In the genomic region with DNA sequence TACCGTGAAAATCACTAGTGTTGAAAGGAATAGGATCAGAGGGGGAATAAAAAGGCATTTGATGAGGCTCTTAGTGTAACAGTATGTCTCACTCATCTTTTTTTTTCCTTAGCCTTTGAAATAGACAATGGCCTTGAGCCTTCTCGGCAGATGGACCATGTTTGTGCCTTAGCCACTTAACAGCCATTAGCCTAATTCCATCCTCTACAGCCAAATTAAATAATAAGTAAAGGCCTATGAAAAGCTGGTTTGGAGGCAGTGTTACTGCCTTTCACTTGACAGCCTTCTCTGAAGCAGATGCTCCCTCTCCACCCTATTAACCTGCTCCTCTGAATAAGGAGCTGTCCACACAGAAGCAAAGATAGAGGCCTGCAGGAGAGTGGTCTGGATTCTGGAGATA, we compare ENCODE assay signal across 20 cellular contexts.
"Had no signal": no experiment of that assay in that cellular context is flagged by ENCODE, and none has a peak within 500 bp of the region (broad histone marks: within the 10 kb centered on the region; RNA-seq: fewer than 3 reads in every experiment).

No MANE protein-coding gene starts in this region.

- H3K27me3 ChIP-seq: colonic mucosa, foreskin keratinocyte, heart left ventricle, right lobe of liver, testis, tibial nerve had no signal

- H3K4me1 ChIP-seq: colonic mucosa, heart left ventricle, psoas muscle, right lobe of liver, testis had no signal

- H3K36me3 Mint-ChIP-seq: naive thymus-derived CD4-positive, alpha-beta T cell; stimulated activated naive B cell treated with anti-CD40 and anti-IgM and Interleukin-4, amounts not matched to agents 10 μg/mL and 1 μg/mL and 100 μg/mL, for 72 hours had no signal

- DNase-seq: colonic mucosa; dermis blood vessel endothelial cell; effector CD4-positive, alpha-beta T cell; endodermal cell; erythroblast; foreskin keratinocyte; heart left ventricle; hippocampal formation; kidney glomerular epithelial cell; mesendoderm; naive thymus-derived CD4-positive, alpha-beta T cell; nephron progenitor cell; psoas muscle; retina; right lobe of liver; stimulated activated CD4-positive, alpha-beta T cell treated with anti-CD3 and anti-CD28 coated beads, Interleukin-4, amount 100 ng/mL, for 24 hours; stimulated activated naive B cell treated with anti-CD40 and anti-IgM and Interleukin-4, amounts not matched to agents 10 μg/mL and 1 μg/mL and 100 μg/mL, for 72 hours; stimulated activated naive CD8-positive, alpha-beta T cell treated with anti-CD3 and anti-CD28 coated beads, Interleukin-15, amount 100 ng/mL, for 72 hours; testis had no signal

- H3K27ac Mint-ChIP-seq: endodermal cell; naive thymus-derived CD4-positive, alpha-beta T cell; nephron progenitor cell; stimulated activated naive B cell treated with anti-CD40 and anti-IgM and Interleukin-4, amounts not matched to agents 10 μg/mL and 1 μg/mL and 100 μg/mL, for 72 hours; stimulated activated naive CD8-positive, alpha-beta T cell treated with anti-CD3 and anti-CD28 coated beads, Interleukin-15, amount 100 ng/mL, for 72 hours had no signal

- H3K4me1 Mint-ChIP-seq: endodermal cell; naive thymus-derived CD4-positive, alpha-beta T cell; stimulated activated naive B cell treated with anti-CD40 and anti-IgM and Interleukin-4, amounts not matched to agents 10 μg/mL and 1 μg/mL and 100 μg/mL, for 72 hours; stimulated activated naive CD8-positive, alpha-beta T cell treated with anti-CD3 and anti-CD28 coated beads, Interleukin-15, amount 100 ng/mL, for 72 hours had no signal

- H3K4me3 ChIP-seq: colonic mucosa, heart left ventricle, psoas muscle, right lobe of liver, testis, tibial nerve had no signal

- H3K27me3 Mint-ChIP-seq: stimulated activated naive B cell treated with anti-CD40 and anti-IgM and Interleukin-4, amounts not matched to agents 10 μg/mL and 1 μg/mL and 100 μg/mL, for 72 hours; stimulated activated naive CD8-positive, alpha-beta T cell treated with anti-CD3 and anti-CD28 coated beads, Interleukin-15, amount 100 ng/mL, for 72 hours had no signal

- H3K4me3 Mint-ChIP-seq: endodermal cell; naive thymus-derived CD4-positive, alpha-beta T cell; nephron progenitor cell; stimulated activated naive B cell treated with anti-CD40 and anti-IgM and Interleukin-4, amounts not matched to agents 10 μg/mL and 1 μg/mL and 100 μg/mL, for 72 hours; stimulated activated naive CD8-positive, alpha-beta T cell treated with anti-CD3 and anti-CD28 coated beads, Interleukin-15, amount 100 ng/mL, for 72 hours had no signal

- H3K9me3 ChIP-seq: colonic mucosa, heart left ventricle, psoas muscle, right lobe of liver, testis, tibial nerve had no signal

- H3K9me3 Mint-ChIP-seq: endodermal cell, nephron progenitor cell had no signal

- H3K27ac ChIP-seq: colonic mucosa, foreskin keratinocyte, heart left ventricle, psoas muscle, right lobe of liver, testis, tibial nerve had no signal

- H3K36me3 ChIP-seq: colonic mucosa, heart left ventricle, right lobe of liver, tibial nerve had no signal
